In genomic region chr14:101325319-101325718, GRCh38 we compare ENCODE assay signal across 9 cellular contexts.
"Had no signal": no experiment of that assay in that cellular context is flagged by ENCODE, and none has a peak within 500 bp of the region (broad histone marks: within the 10 kb centered on the region; RNA-seq: fewer than 3 reads in every experiment).

No MANE protein-coding gene starts in this region.

- ATAC-seq: HCT116, K562 had no signal

- H3K4me1 ChIP-seq: HAP-1 had no signal

- H3K36me3 ChIP-seq: HAP-1 had no signal

- H3K27ac ChIP-seq: GM23248, HL-60 had no signal

- H3K9ac ChIP-seq: GM23248 had no signal

- H3K4me3 ChIP-seq: GM23248, HAP-1, K562 had no signal

- H2AFZ ChIP-seq: GM23248 had no signal

- DNase-seq: GM23248, GOT3, H7, HFFc6, IMR-90 had no signal

- H3K9me3 ChIP-seq: HAP-1 had no signal
